In the genomic region with DNA sequence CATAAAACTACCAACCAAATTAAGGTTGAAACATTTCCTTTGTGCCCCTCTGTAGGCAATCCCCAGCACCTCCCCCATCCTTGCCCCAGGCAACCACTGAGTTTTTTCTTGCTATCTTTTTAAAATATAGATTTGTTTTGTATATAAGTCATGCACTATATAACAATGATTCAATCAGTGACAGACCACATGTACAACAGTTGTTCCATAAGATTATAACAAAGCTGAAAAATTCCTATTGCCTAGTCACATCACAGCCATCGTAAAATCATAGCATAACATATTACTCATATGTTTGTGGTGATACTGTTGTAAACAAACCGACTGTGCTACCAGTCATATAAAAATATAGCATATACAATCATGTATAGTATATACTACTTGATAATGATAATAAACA, we compare ENCODE assay signal across 18 cellular contexts.
DNase-seq lines count a peak whose midpoint lies in the region; ATAC-seq and TF ChIP-seq lines count a peak whose summit lies in the region.
"Had no signal": no experiment of that assay in that cellular context is flagged by ENCODE, and none has a peak within 500 bp of the region (broad histone marks: within the 10 kb centered on the region; RNA-seq: fewer than 3 reads in every experiment).

No MANE protein-coding gene starts in this region.

- H3K4me3 ChIP-seq in fibroblast of villous mesenchyme (ENCODE audit: low read depth, low read length) = no peak overlapping the region
- no peak overlapping the region for H3K4me3 ChIP-seq in lower leg skin (ENCODE audit: low read depth, poor library complexity, severe bottlenecking)
- H3K4me3 ChIP-seq in left ventricle myocardium inferior = no peak overlapping the region
- H3K4me3 ChIP-seq: HAP-1, SJSA1 had no signal

- no peaks in the 10 kb centered on the region for H3K9me3 ChIP-seq in left ventricle myocardium inferior (replicated peaks)
- H3K9me3 ChIP-seq: HAP-1, SJSA1 had no signal

- TF ChIP-seq CTCF in fibroblast of villous mesenchyme (IDR thresholded peaks at IDR 0.05; ENCODE audit: insufficient read depth, low read depth, low read length) (no peak), lower leg skin (IDR thresholded peaks at IDR 0.05) (no peak), left ventricle myocardium inferior (IDR thresholded peaks at IDR 0.05; ENCODE audit: borderline replicate concordance) (no peak)

- TF ChIP-seq POLR2A in lower leg skin (IDR thresholded peaks at IDR 0.05) = no peak

- intact Hi-C loops in lower leg skin (cut with DNase I; ENCODE audit: low total_unique reads) (no loop called here), left ventricle myocardium inferior (cut with micrococcal nuclease) (no loop called here)

- no peaks in the 10 kb centered on the region for H3K27me3 ChIP-seq in left ventricle myocardium inferior (ENCODE audit: low read depth)
- H3K27me3 ChIP-seq: SJSA1 had no signal

- H3K4me1 ChIP-seq in left ventricle myocardium inferior = no peaks in the 10 kb centered on the region
- H3K4me1 ChIP-seq: HAP-1, SJSA1 had no signal

- no peaks in the 10 kb centered on the region for H3K36me3 ChIP-seq in left ventricle myocardium inferior
- H3K36me3 ChIP-seq: HAP-1, SJSA1 had no signal

- no peak for ATAC-seq in GM21390 (IDR thresholded peaks at IDR 0.05; ENCODE audit: unreplicated experiment)

- DNase-seq in Daoy (ENCODE audit: low read depth) (peak; percentile 1), LHCN-M2 (ENCODE audit: low read depth) (peak; percentile 43), amniotic epithelial cell (ENCODE audit: low read depth) (peak; percentile 31), fibroblast of villous mesenchyme (ENCODE audit: low read depth) (peak; percentile 43), lower leg skin (ENCODE audit: low spot score in 2 of 2) (no peak), AG20443 (ENCODE audit: low spot score) (no peak), left ventricle myocardium inferior (no peak)
- DNase-seq: CD4-positive, alpha-beta memory T cell; Karpas-422; NCI-H1105; NCI-H2081; NCI-H226; NCI-H524; NCI-H82; OCI-M1 had no signal

- WGBS in lower leg skin, 2 donors = 34 to 35% methylated on average over 2 of the region's 2 CpGs

- H3K27ac ChIP-seq in left ventricle myocardium inferior (replicated peaks) = no peak overlapping the region
- H3K27ac ChIP-seq: SJSA1 had no signal

Comparison
In these comparisons a context has a peak if more than half of its experiments do, and no peak if none do; other contexts are left out.
1. DNase-seq: peak in Daoy (single experiment), LHCN-M2 (single experiment), amniotic epithelial cell (single experiment) and fibroblast of villous mesenchyme (single experiment); none in lower leg skin (0 of 2), AG20443 (single experiment) and left ventricle myocardium inferior (single experiment).